Comparison of ENCODE assay signal across 1 cellular context in genomic region chr13:113838711-113839201, GRCh38.
TF ChIP-seq lines count a peak whose summit lies in the region.

No MANE protein-coding gene starts in this region.

TF ChIP-seq in H1, 55 proteins besides CTCF, POLR2A, EP300 and RAD21 (continued from another document):
- TF ChIP-seq, protein P1, sequence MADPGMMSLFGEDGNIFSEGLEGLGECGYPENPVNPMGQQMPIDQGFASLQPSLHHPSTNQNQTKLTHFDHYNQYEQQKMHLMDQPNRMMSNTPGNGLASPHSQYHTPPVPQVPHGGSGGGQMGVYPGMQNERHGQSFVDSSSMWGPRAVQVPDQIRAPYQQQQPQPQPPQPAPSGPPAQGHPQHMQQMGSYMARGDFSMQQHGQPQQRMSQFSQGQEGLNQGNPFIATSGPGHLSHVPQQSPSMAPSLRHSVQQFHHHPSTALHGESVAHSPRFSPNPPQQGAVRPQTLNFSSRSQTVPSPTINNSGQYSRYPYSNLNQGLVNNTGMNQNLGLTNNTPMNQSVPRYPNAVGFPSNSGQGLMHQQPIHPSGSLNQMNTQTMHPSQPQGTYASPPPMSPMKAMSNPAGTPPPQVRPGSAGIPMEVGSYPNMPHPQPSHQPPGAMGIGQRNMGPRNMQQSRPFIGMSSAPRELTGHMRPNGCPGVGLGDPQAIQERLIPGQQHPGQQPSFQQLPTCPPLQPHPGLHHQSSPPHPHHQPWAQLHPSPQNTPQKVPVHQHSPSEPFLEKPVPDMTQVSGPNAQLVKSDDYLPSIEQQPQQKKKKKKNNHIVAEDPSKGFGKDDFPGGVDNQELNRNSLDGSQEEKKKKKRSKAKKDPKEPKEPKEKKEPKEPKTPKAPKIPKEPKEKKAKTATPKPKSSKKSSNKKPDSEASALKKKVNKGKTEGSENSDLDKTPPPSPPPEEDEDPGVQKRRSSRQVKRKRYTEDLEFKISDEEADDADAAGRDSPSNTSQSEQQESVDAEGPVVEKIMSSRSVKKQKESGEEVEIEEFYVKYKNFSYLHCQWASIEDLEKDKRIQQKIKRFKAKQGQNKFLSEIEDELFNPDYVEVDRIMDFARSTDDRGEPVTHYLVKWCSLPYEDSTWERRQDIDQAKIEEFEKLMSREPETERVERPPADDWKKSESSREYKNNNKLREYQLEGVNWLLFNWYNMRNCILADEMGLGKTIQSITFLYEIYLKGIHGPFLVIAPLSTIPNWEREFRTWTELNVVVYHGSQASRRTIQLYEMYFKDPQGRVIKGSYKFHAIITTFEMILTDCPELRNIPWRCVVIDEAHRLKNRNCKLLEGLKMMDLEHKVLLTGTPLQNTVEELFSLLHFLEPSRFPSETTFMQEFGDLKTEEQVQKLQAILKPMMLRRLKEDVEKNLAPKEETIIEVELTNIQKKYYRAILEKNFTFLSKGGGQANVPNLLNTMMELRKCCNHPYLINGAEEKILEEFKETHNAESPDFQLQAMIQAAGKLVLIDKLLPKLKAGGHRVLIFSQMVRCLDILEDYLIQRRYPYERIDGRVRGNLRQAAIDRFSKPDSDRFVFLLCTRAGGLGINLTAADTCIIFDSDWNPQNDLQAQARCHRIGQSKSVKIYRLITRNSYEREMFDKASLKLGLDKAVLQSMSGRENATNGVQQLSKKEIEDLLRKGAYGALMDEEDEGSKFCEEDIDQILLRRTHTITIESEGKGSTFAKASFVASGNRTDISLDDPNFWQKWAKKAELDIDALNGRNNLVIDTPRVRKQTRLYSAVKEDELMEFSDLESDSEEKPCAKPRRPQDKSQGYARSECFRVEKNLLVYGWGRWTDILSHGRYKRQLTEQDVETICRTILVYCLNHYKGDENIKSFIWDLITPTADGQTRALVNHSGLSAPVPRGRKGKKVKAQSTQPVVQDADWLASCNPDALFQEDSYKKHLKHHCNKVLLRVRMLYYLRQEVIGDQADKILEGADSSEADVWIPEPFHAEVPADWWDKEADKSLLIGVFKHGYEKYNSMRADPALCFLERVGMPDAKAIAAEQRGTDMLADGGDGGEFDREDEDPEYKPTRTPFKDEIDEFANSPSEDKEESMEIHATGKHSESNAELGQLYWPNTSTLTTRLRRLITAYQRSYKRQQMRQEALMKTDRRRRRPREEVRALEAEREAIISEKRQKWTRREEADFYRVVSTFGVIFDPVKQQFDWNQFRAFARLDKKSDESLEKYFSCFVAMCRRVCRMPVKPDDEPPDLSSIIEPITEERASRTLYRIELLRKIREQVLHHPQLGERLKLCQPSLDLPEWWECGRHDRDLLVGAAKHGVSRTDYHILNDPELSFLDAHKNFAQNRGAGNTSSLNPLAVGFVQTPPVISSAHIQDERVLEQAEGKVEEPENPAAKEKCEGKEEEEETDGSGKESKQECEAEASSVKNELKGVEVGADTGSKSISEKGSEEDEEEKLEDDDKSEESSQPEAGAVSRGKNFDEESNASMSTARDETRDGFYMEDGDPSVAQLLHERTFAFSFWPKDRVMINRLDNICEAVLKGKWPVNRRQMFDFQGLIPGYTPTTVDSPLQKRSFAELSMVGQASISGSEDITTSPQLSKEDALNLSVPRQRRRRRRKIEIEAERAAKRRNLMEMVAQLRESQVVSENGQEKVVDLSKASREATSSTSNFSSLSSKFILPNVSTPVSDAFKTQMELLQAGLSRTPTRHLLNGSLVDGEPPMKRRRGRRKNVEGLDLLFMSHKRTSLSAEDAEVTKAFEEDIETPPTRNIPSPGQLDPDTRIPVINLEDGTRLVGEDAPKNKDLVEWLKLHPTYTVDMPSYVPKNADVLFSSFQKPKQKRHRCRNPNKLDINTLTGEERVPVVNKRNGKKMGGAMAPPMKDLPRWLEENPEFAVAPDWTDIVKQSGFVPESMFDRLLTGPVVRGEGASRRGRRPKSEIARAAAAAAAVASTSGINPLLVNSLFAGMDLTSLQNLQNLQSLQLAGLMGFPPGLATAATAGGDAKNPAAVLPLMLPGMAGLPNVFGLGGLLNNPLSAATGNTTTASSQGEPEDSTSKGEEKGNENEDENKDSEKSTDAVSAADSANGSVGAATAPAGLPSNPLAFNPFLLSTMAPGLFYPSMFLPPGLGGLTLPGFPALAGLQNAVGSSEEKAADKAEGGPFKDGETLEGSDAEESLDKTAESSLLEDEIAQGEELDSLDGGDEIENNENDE (IDR thresholded peaks at IDR 0.05; ENCODE audit: insufficient replicate concordance, low read length) = no peak
- TF ChIP-seq SIN3A (conservative IDR thresholded peaks at IDR 0.05 in 1 of 2, IDR thresholded peaks at IDR 0.05 in 1 of 2; ENCODE audit: low read depth in 1 of 2, low read length in 2 of 2) (no peak), SP2 (IDR thresholded peaks at IDR 0.05; ENCODE audit: low read length) (no peak), KDM4A (IDR thresholded peaks at IDR 0.05; ENCODE audit: low read depth, low read length, severe bottlenecking) (no peak), RXRA (IDR thresholded peaks at IDR 0.05; ENCODE audit: insufficient read depth, low read depth, low read length) (no peak), JUN (IDR thresholded peaks at IDR 0.05; ENCODE audit: low read depth, low read length) (no peak)
